ENCODE assay signal across 14 cellular contexts in genomic region chr11:76424379-76424778, GRCh38. TPM values are rescaled to one million over a fixed set of nuclear protein-coding genes. Genes with fewer than 3 reads are reported as not detected.
DNase-seq lines count a peak whose midpoint lies in the region; ATAC-seq and TF ChIP-seq lines count a peak whose summit lies in the region.
"Had no signal": no experiment of that assay in that cellular context is flagged by ENCODE, and none has a peak within 500 bp of the region (broad histone marks: within the 10 kb centered on the region; RNA-seq: fewer than 3 reads in every experiment).

No MANE protein-coding gene starts in this region.

- no peaks in the 10 kb centered on the region for H4K20me1 ChIP-seq in hepatocyte (ENCODE audit: insufficient read depth, poor library complexity, severe bottlenecking)

- POLR2A ChIA-PET in CD4-positive, alpha-beta T cell (lab: Charles Lee), result no interaction called here

- intact Hi-C loops in CD4-positive, alpha-beta T cell (cut with DNase I, micrococcal nuclease), result no loop called here

- H3K4me3 ChIP-seq in hepatocyte, result no peak overlapping the region
- H3K4me3 ChIP-seq: thoracic aorta had no signal

- no peaks in the 10 kb centered on the region for H3K36me3 ChIP-seq in hepatocyte (replicated peaks; ENCODE audit: insufficient read depth, low read depth)
- H3K36me3 ChIP-seq: thoracic aorta had no signal

- H3K4me3 Mint-ChIP-seq in activated naive CD8-positive, alpha-beta T cell treated with anti-CD3 and anti-CD28 coated beads for 36 hours, result peak overlapping the region; percentile 13
- H3K4me3 Mint-ChIP-seq in CD4-positive, alpha-beta T cell, result no peak overlapping the region
- H3K4me3 Mint-ChIP-seq: dendritic cell treated with granulocyte-macrophage colony-stimulating factor and Interleukin-4, amounts not matched to agents 40 ng/mL and 50 ng/mL, for 4 days; HFFc6 had no signal

- in situ Hi-C loops in GM13977 (cut with MboI; ENCODE audit: low pct_unique_long_range_greater_than_20kb, low sequenced_read_pairs, unreplicated experiment), result no loop called here

- H3K4me2 ChIP-seq in hepatocyte, result no peak overlapping the region

- no peak overlapping the region for H3K27ac Mint-ChIP-seq in activated naive CD8-positive, alpha-beta T cell treated with anti-CD3 and anti-CD28 coated beads for 36 hours
- no peak overlapping the region for H3K27ac Mint-ChIP-seq in CD4-positive, alpha-beta T cell
- H3K27ac Mint-ChIP-seq: dendritic cell treated with granulocyte-macrophage colony-stimulating factor and Interleukin-4, amounts not matched to agents 40 ng/mL and 50 ng/mL, for 4 days; HFFc6 had no signal

- peak; percentile 57 for DNase-seq in GM13977 (ENCODE audit: low spot score)
- no peak for DNase-seq in activated naive CD8-positive, alpha-beta T cell treated with anti-CD3 and anti-CD28 coated beads for 36 hours
- no peak for DNase-seq in hepatocyte (ENCODE audit: low spot score)
- no peak for DNase-seq in CD4-positive, alpha-beta T cell
- no peak for DNase-seq in Ammon's horn (ENCODE audit: low spot score)
- DNase-seq: GDM1, HFFc6, Kasumi-1, NCI-H1930, T1000 had no signal

- H3K79me2 ChIP-seq in hepatocyte, result no peaks in the 10 kb centered on the region

- no peaks in the 10 kb centered on the region for H3K4me1 ChIP-seq in hepatocyte (ENCODE audit: insufficient read depth)

- no peaks in the 10 kb centered on the region for H3K9me2 ChIP-seq in hepatocyte (replicated peaks; ENCODE audit: insufficient read depth)

- H3K36me3 Mint-ChIP-seq in activated naive CD8-positive, alpha-beta T cell treated with anti-CD3 and anti-CD28 coated beads for 36 hours, result no peaks in the 10 kb centered on the region
- no peaks in the 10 kb centered on the region for H3K36me3 Mint-ChIP-seq in CD4-positive, alpha-beta T cell (ENCODE audit: low read depth)

- CTCF ChIA-PET in CD4-positive, alpha-beta T cell (lab: Charles Lee), result no interaction called here

- 67% methylated on average over 3 of the region's 3 CpGs for WGBS in hepatocyte (ENCODE audit: low lambda C conversion rate, missing lambda C conversion rate)

- H3K27me3 ChIP-seq in hepatocyte, result no peaks in the 10 kb centered on the region
- no peaks in the 10 kb centered on the region for H3K27me3 ChIP-seq in CD4-positive, alpha-beta T cell (ENCODE audit: control insufficient read depth, insufficient read depth, low read length)

- no peak overlapping the region for H2AFZ ChIP-seq in hepatocyte

- no peaks in the 10 kb centered on the region for H3K9me3 ChIP-seq in hepatocyte (ENCODE audit: low read depth)
- H3K9me3 ChIP-seq in CD4-positive, alpha-beta T cell (ENCODE audit: control insufficient read depth, low read length), result no peaks in the 10 kb centered on the region
- H3K9me3 ChIP-seq: thoracic aorta had no signal

- peaks cover 11% of the 10 kb centered on the region for H3K27me3 Mint-ChIP-seq in activated naive CD8-positive, alpha-beta T cell treated with anti-CD3 and anti-CD28 coated beads for 36 hours
- peaks cover 4% of the 10 kb centered on the region for H3K27me3 Mint-ChIP-seq in CD4-positive, alpha-beta T cell

- H3K4me1 Mint-ChIP-seq in activated naive CD8-positive, alpha-beta T cell treated with anti-CD3 and anti-CD28 coated beads for 36 hours, result peaks cover 11% of the 10 kb centered on the region
- H3K4me1 Mint-ChIP-seq in CD4-positive, alpha-beta T cell (ENCODE audit: low read depth), result no peaks in the 10 kb centered on the region

- TF ChIP-seq CTCF in GM13977 (IDR thresholded peaks at IDR 0.05; ENCODE audit: extremely low read depth, insufficient read depth, missing control alignments) (no peak), hepatocyte (IDR thresholded peaks at IDR 0.05; ENCODE audit: poor library complexity) (no peak)
- TF ChIP-seq CTCF in CD4-positive, alpha-beta T cell (IDR thresholded peaks at IDR 0.05), result no peak

- H3K27ac ChIP-seq in hepatocyte, result no peak overlapping the region
- H3K27ac ChIP-seq in CD4-positive, alpha-beta T cell (ENCODE audit: low read depth, low read length), result no peak overlapping the region
- H3K27ac ChIP-seq: thoracic aorta had no signal

- ATAC-seq in GM18868 (IDR thresholded peaks at IDR 0.05; ENCODE audit: unreplicated experiment) (peak; percentile 87), HG02852 (IDR thresholded peaks at IDR 0.05; ENCODE audit: unreplicated experiment) (peak; percentile 92)
- ATAC-seq in CD4-positive, alpha-beta T cell (ENCODE audit: poor library complexity), result no peak

- no peaks in the 10 kb centered on the region for H3K9me3 Mint-ChIP-seq in activated naive CD8-positive, alpha-beta T cell treated with anti-CD3 and anti-CD28 coated beads for 36 hours
- no peaks in the 10 kb centered on the region for H3K9me3 Mint-ChIP-seq in CD4-positive, alpha-beta T cell
- H3K9me3 Mint-ChIP-seq: dendritic cell treated with granulocyte-macrophage colony-stimulating factor and Interleukin-4, amounts not matched to agents 40 ng/mL and 50 ng/mL, for 4 days; HFFc6 had no signal

RNA-seq across cellular contexts. Expression of gene EMSY, which starts 20.4 kb away (rescaled TPM):
- total RNA-seq in activated naive CD8-positive, alpha-beta T cell treated with anti-CD3 and anti-CD28 coated beads for 36 hours, result 10 to 100 TPM; 19.7 TPM
- total RNA-seq in hepatocyte, result 19.4 and 39.9 TPM in 2 replicates
- 8.2 and 13.6 TPM in 2 replicates for polyA plus RNA-seq in hepatocyte
- 10 to 100 TPM; 20.9 to 21.8 TPM for total RNA-seq in CD4-positive, alpha-beta T cell

RNA-seq across cellular contexts. Expression of gene GVQW3, which starts 43.3 kb away (rescaled TPM):
- 1 to 10 TPM; 1.8 to 2.0 TPM for total RNA-seq in activated naive CD8-positive, alpha-beta T cell treated with anti-CD3 and anti-CD28 coated beads for 36 hours
- 2.3 and 6.0 TPM in 2 replicates for total RNA-seq in hepatocyte
- 0.36 and 1.9 TPM in 2 replicates for polyA plus RNA-seq in hepatocyte
- 1 to 10 TPM; 1.8 TPM for total RNA-seq in CD4-positive, alpha-beta T cell

RNA-seq across cellular contexts. Expression of gene THAP12, which starts 43.4 kb away (rescaled TPM):
- total RNA-seq in activated naive CD8-positive, alpha-beta T cell treated with anti-CD3 and anti-CD28 coated beads for 36 hours, result 10 to 100 TPM; 68.3 to 74.7 TPM
- 51.5 and 62.6 TPM in 2 replicates for total RNA-seq in hepatocyte
- 21.0 and 21.5 TPM in 2 replicates for polyA plus RNA-seq in hepatocyte
- total RNA-seq in CD4-positive, alpha-beta T cell, result 10 to 100 TPM; 34.8 to 36.3 TPM
